In genomic region chr14:59355101-59355500, GRCh38 we compare ENCODE assay signal across 23 cellular contexts.
DNase-seq lines count a peak whose midpoint lies in the region; ATAC-seq, FAIRE-seq and TF ChIP-seq lines count a peak whose summit lies in the region.
"Had no signal": no experiment of that assay in that cellular context is flagged by ENCODE, and none has a peak within 500 bp of the region (broad histone marks: within the 10 kb centered on the region; RNA-seq: fewer than 3 reads in every experiment).

No MANE protein-coding gene starts in this region.

- TF ChIP-seq CTCF in SU-DHL-6 (IDR thresholded peaks at IDR 0.05; ENCODE audit: insufficient read depth, low read length, poor library complexity, severe bottlenecking) (peak; percentile 23), keratinocyte (optimal IDR thresholded peaks at IDR 0.05 in 1 of 3, IDR thresholded peaks at IDR 0.05 in 1 of 3, conservative IDR thresholded peaks at IDR 0.05 in 1 of 3; ENCODE audit: extremely low read depth in 1 of 3, insufficient read depth in 2 of 3, low read length in 3 of 3) (peak; percentile 14 to 61 (median 14)), smooth muscle cell (IDR thresholded peaks at IDR 0.05; ENCODE audit: borderline replicate concordance, insufficient read depth, poor library complexity, severe bottlenecking) (no peak)

- H3K27ac ChIP-seq in Karpas-422 (ENCODE audit: low read length) (peak overlapping the region; percentile 97), SU-DHL-6 (ENCODE audit: low read depth, low read length) (peak overlapping the region; percentile 97), keratinocyte (ENCODE audit: control insufficient read depth, insufficient read depth, low read length) (peak overlapping the region; percentile 91), smooth muscle cell (ENCODE audit: low read depth) (peak overlapping the region; percentile 23)
- H3K27ac ChIP-seq: neutrophil, prostate gland had no signal

- dilution Hi-C loops in keratinocyte (cut with MboI; ENCODE audit: extremely low pct_ligation_motif_present, low sequenced_read_pairs): no loop called here

- whole genome bisulfite sequencing in smooth muscle cell (ENCODE audit: low lambda C conversion rate): 87% methylated on average over 3 of the region's 3 CpGs

- H3K9ac ChIP-seq in Karpas-422 (ENCODE audit: low read length) (no peak overlapping the region), SU-DHL-6 (ENCODE audit: low read length) (peak overlapping the region; percentile 43), keratinocyte (ENCODE audit: control insufficient read depth, extremely low read depth, insufficient read depth, low read length) (peak overlapping the region; percentile 38), smooth muscle cell (ENCODE audit: low read depth) (no peak overlapping the region)

- no peak for ATAC-seq in HG03521 (IDR thresholded peaks at IDR 0.05; ENCODE audit: unreplicated experiment)
- ATAC-seq: GM12878, SK-N-SH treated with all-trans-retinoic acid at 6 μM for 48 hours had no signal

- H3K4me2 ChIP-seq in Karpas-422 (ENCODE audit: low read depth, low read length, poor library complexity, severe bottlenecking) (peak overlapping the region; percentile 62), SU-DHL-6 (ENCODE audit: low read depth, low read length, poor library complexity, severe bottlenecking) (peak overlapping the region; percentile 98), keratinocyte (ENCODE audit: control insufficient read depth, extremely low read depth, insufficient read depth, low read depth, low read length) (peak overlapping the region; percentile 68), smooth muscle cell (no peak overlapping the region)

- H3K27me3 ChIP-seq in Karpas-422 (ENCODE audit: low read length) (no peaks in the 10 kb centered on the region), SU-DHL-6 (ENCODE audit: low read length) (no peaks in the 10 kb centered on the region), keratinocyte (ENCODE audit: control insufficient read depth, extremely low read depth, insufficient read depth, low read length) (no peaks in the 10 kb centered on the region), smooth muscle cell (ENCODE audit: low read depth) (no peaks in the 10 kb centered on the region)
- H3K27me3 ChIP-seq: neutrophil had no signal

- FAIRE-seq in keratinocyte (lab: Jason Lieb, UNC): peak; percentile 63
- FAIRE-seq: frontal cortex, GM12878 had no signal

- H3K9me3 ChIP-seq in Karpas-422 (ENCODE audit: low read length) (no peaks in the 10 kb centered on the region), SU-DHL-6 (ENCODE audit: insufficient read depth, low read length) (no peaks in the 10 kb centered on the region), keratinocyte (ENCODE audit: control insufficient read depth, low read depth, low read length) (no peaks in the 10 kb centered on the region), smooth muscle cell (replicated peaks; ENCODE audit: low read depth) (no peaks in the 10 kb centered on the region)
- H3K9me3 ChIP-seq: neutrophil, prostate gland had no signal

- H3F3A ChIP-seq in SU-DHL-6 (ENCODE audit: insufficient read depth) (peaks cover 79% of the 10 kb centered on the region), smooth muscle cell (ENCODE audit: low read depth) (no peaks in the 10 kb centered on the region)

- H3K4me3 ChIP-seq in Karpas-422 (ENCODE audit: low read length): no peak overlapping the region
- peak overlapping the region; percentile 19 for H3K4me3 ChIP-seq in SU-DHL-6 (ENCODE audit: insufficient read depth, low read length, poor library complexity, severe bottlenecking)
- H3K4me3 ChIP-seq in keratinocyte (ENCODE audit: control insufficient read depth in 2 of 3, extremely low read depth in 1 of 3, insufficient read depth in 2 of 3, low read depth in 1 of 3, low read length in 3 of 3): no peak overlapping the region
- H3K4me3 ChIP-seq in smooth muscle cell: no peak overlapping the region
- H3K4me3 ChIP-seq: GM12878, prostate gland had no signal

- H3K79me2 ChIP-seq in Karpas-422 (ENCODE audit: low read length) (no peaks in the 10 kb centered on the region), SU-DHL-6 (ENCODE audit: insufficient read depth, low read length) (peaks cover 7% of the 10 kb centered on the region; the same call in 1 of the 2 replicates), keratinocyte (ENCODE audit: control insufficient read depth, insufficient read depth, low read length) (no peaks in the 10 kb centered on the region), smooth muscle cell (ENCODE audit: low read depth) (no peaks in the 10 kb centered on the region)

- H2AFZ ChIP-seq in Karpas-422 (ENCODE audit: low read length) (no peak overlapping the region), SU-DHL-6 (ENCODE audit: low read depth, low read length, severe bottlenecking) (peak overlapping the region; percentile 13), keratinocyte (ENCODE audit: control insufficient read depth, low read length) (no peak overlapping the region), smooth muscle cell (ENCODE audit: low read depth) (no peak overlapping the region)

- peaks cover 56% of the 10 kb centered on the region for H3K4me1 ChIP-seq in Karpas-422 (ENCODE audit: low read length)
- H3K4me1 ChIP-seq in keratinocyte (ENCODE audit: control insufficient read depth, extremely low read depth, insufficient read depth, low read length): peaks cover 59% of the 10 kb centered on the region
- H3K4me1 ChIP-seq in smooth muscle cell (ENCODE audit: low read depth): no peaks in the 10 kb centered on the region
- H3K4me1 ChIP-seq: prostate gland had no signal

- no peaks in the 10 kb centered on the region for H3K9me2 ChIP-seq in Karpas-422 (replicated peaks; ENCODE audit: insufficient read depth, low read length)
- no peaks in the 10 kb centered on the region for H3K9me2 ChIP-seq in SU-DHL-6 (replicated peaks; ENCODE audit: insufficient read depth, low read length)

- H4K20me1 ChIP-seq in Karpas-422 (ENCODE audit: insufficient read depth, low read depth, low read length): no peaks in the 10 kb centered on the region
- no peaks in the 10 kb centered on the region for H4K20me1 ChIP-seq in SU-DHL-6 (ENCODE audit: low read depth, low read length)
- H4K20me1 ChIP-seq in keratinocyte (ENCODE audit: control insufficient read depth, extremely low read depth, insufficient read depth, low read length): no peaks in the 10 kb centered on the region
- no peaks in the 10 kb centered on the region for H4K20me1 ChIP-seq in smooth muscle cell (ENCODE audit: low read depth)

- H3K9me1 ChIP-seq in keratinocyte (ENCODE audit: control insufficient read depth, extremely low read depth, insufficient read depth, low read length): no peaks in the 10 kb centered on the region

- DNase-seq in Karpas-422: peak; percentile 59
- no peak for DNase-seq in keratinocyte (ENCODE audit: low read depth, low spot score)
- no peak for DNase-seq in smooth muscle cell (lab: John Stamatoyannopoulos, UW; ENCODE audit: unreplicated experiment)
- DNase-seq in stimulated activated CD4-positive, alpha-beta T cell treated with anti-CD3 and anti-CD28 coated beads, Interleukin-2, amount 100 ng/mL, for 24 hours: no peak
- DNase-seq in activated CD8-positive, alpha-beta memory T cell treated with anti-CD3 and anti-CD28 coated beads, Interleukin-2, amount 50 U/mL, for 48 hours: no peak
- DNase-seq: activated CD4-positive, alpha-beta T cell treated with anti-CD3 and anti-CD28 coated beads for 4 hours; activated naive CD4-positive, alpha-beta T cell treated with anti-CD3 and anti-CD28 coated beads, Interleukin-2, amount 10 ng/mL, durations not matched to agents 7 days and 5 days; amygdala; H7; islet precursor cell; Kasumi-1; NCI-H1694 treated with DMSO at 0.1 percent for 48 hours; NCI-H2171 treated with DMSO at 0.1 percent for 48 hours; NCI-H526; stimulated activated CD4-positive, alpha-beta T cell treated with anti-CD3 and anti-CD28 coated beads, Interleukin-2, amount 100 ng/mL, for 48 hours; stimulated activated naive CD4-positive, alpha-beta T cell had no signal

- no peaks in the 10 kb centered on the region for H3K36me3 ChIP-seq in Karpas-422 (ENCODE audit: insufficient read depth, low read length)
- peaks cover 6% of the 10 kb centered on the region for H3K36me3 ChIP-seq in SU-DHL-6 (ENCODE audit: low read length)
- H3K36me3 ChIP-seq in keratinocyte (ENCODE audit: control insufficient read depth in 2 of 2, extremely low read depth in 1 of 2, insufficient read depth in 2 of 2, low read length in 2 of 2): peaks cover 0 to 20% of the 10 kb centered on the region in 2 experiments
- H3K36me3 ChIP-seq in smooth muscle cell (ENCODE audit: low read depth): no peaks in the 10 kb centered on the region
- H3K36me3 ChIP-seq: neutrophil, prostate gland had no signal

Comparison
In these comparisons a context has a peak if more than half of its experiments do, and no peak if none do; other contexts are left out.
1. H3K27ac ChIP-seq: peak in every context shown above with its lines; median percentile 97 in Karpas-422; 97 in SU-DHL-6; 91 in keratinocyte; 23 in smooth muscle cell.
2. H3K9ac ChIP-seq: peak in SU-DHL-6 (single experiment) and keratinocyte (single experiment); none in Karpas-422 (single experiment) and smooth muscle cell (single experiment).